9 cellular contexts compared by ENCODE assay signal in the genomic region with DNA sequence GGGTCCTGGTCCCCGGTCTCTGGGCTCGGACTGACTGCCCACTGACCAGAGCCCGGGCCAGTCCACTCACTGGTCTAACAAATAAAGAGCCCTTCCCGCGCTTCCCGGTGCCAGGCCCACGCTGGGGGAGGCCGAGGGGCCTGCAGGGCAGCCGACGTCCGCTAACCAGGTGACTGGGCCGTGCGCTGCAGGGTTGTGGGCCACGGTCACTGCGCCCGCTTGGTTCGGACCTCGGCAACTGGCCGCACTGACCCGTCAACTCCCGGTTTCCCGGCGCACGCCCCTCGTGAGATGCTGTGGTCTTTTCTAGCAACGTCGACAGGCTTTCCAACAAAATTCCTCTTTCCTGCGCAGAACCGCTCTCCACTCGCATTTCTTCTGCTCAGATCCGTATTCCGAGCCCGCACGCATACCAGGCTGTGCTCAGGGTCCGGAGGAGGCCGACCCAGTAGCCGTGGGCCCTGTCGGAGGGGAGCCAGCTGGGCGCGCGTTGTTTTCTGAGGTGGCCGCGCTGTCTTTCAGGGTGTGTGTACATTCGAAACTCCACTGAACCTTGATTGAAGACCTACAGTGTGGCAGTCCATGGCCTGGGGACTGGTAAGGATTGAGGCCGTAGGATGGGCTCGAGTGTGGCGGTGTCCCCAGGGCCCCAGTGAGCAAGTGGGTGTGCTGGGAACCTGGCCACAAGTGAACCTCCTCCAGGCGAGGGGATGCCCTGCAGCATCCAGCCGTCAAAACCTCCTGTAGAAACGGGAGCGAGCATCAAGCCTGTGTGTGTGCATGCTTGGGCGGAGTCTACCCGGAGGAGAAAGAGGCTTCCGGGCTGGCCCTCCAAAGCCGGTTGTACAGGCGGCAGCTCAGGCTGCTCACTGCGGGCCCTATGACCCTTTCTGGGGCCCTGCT. TPM values are rescaled to one million over a fixed set of nuclear protein-coding genes. Genes with fewer than 3 reads are reported as not detected.
A peak's percentile ranks its signal among the peaks of the same experiment; 100 is the strongest.
DNase-seq lines count a peak whose midpoint lies in the region; ATAC-seq and TF ChIP-seq lines count a peak whose summit lies in the region.
"Had no signal": no experiment of that assay in that cellular context is flagged by ENCODE, and none has a peak within 500 bp of the region (broad histone marks: within the 10 kb centered on the region; RNA-seq: fewer than 3 reads in every experiment).

No MANE protein-coding gene starts in this region.

- H3K27ac ChIP-seq in Karpas-422 (ENCODE audit: low read length) (no peak overlapping the region), sigmoid colon (peak overlapping the region; percentile 80 to 93 (median 88))

- H2AFZ ChIP-seq in Karpas-422 (ENCODE audit: low read length), result no peak overlapping the region

- H4K20me1 ChIP-seq in Karpas-422 (ENCODE audit: insufficient read depth, low read depth, low read length), result peaks cover 13% of the 10 kb centered on the region; the same call in 1 of the 2 replicates

- TF ChIP-seq POLR2A in sigmoid colon (IDR thresholded peaks at IDR 0.05), result no peak

- H3K9me3 Mint-ChIP-seq in activated T-helper 2 cell treated with anti-CD3 and anti-CD28 coated beads, Interferon-gamma antibody, Interleukin-2, Interleukin-4, amounts not matched to agents 10 μg/mL and 5 μg/mL and 100 μg/mL, durations not matched to agents 14 hours and 24 hours and 36 hours, result no peaks in the 10 kb centered on the region

- no peak for ATAC-seq in HG03280 (IDR thresholded peaks at IDR 0.05; ENCODE audit: unreplicated experiment)

- 75 to 80% methylated on average over 57 of the region's 57 CpGs for WGBS in sigmoid colon, 2 donors

- H3K4me1 ChIP-seq in Karpas-422 (ENCODE audit: low read length) (peaks cover 46% of the 10 kb centered on the region), sigmoid colon (peaks cover 0 to 67% (median 54%) of the 10 kb centered on the region in 4 donors)

- peak overlapping the region; percentile 65 for H3K27ac Mint-ChIP-seq in activated T-helper 2 cell treated with anti-CD3 and anti-CD28 coated beads, Interferon-gamma antibody, Interleukin-2, Interleukin-4, amounts not matched to agents 10 μg/mL and 5 μg/mL and 100 μg/mL, durations not matched to agents 14 hours and 24 hours and 36 hours

- H3K4me3 Mint-ChIP-seq in activated T-helper 2 cell treated with anti-CD3 and anti-CD28 coated beads, Interferon-gamma antibody, Interleukin-2, Interleukin-4, amounts not matched to agents 10 μg/mL and 5 μg/mL and 100 μg/mL, durations not matched to agents 14 hours and 24 hours and 36 hours (ENCODE audit: low read depth), result peak overlapping the region; percentile 83

- peak overlapping the region; percentile 65 for H3K4me2 ChIP-seq in Karpas-422 (ENCODE audit: low read depth, low read length, poor library complexity, severe bottlenecking)

- H3K9me3 ChIP-seq in Karpas-422 (ENCODE audit: low read length) (no peaks in the 10 kb centered on the region), sigmoid colon (no peaks in the 10 kb centered on the region)

- H3K27me3 Mint-ChIP-seq in activated T-helper 2 cell treated with anti-CD3 and anti-CD28 coated beads, Interferon-gamma antibody, Interleukin-2, Interleukin-4, amounts not matched to agents 10 μg/mL and 5 μg/mL and 100 μg/mL, durations not matched to agents 14 hours and 24 hours and 36 hours (ENCODE audit: low read depth), result no peaks in the 10 kb centered on the region

- H3K4me3 ChIP-seq in Karpas-422 (ENCODE audit: low read length) (peak overlapping the region; percentile 73), sigmoid colon (peak overlapping the region; percentile 63 to 72 (median 64))

- peaks cover 63% of the 10 kb centered on the region for H3K79me2 ChIP-seq in Karpas-422 (ENCODE audit: low read length)

- H3K9ac ChIP-seq in Karpas-422 (ENCODE audit: low read length), result peak overlapping the region; percentile 77

- peaks cover 29% of the 10 kb centered on the region for H3K36me3 Mint-ChIP-seq in activated T-helper 2 cell treated with anti-CD3 and anti-CD28 coated beads, Interferon-gamma antibody, Interleukin-2, Interleukin-4, amounts not matched to agents 10 μg/mL and 5 μg/mL and 100 μg/mL, durations not matched to agents 14 hours and 24 hours and 36 hours (ENCODE audit: low read depth)

- H3K27me3 ChIP-seq in Karpas-422 (ENCODE audit: low read length), result no peaks in the 10 kb centered on the region
- H3K27me3 ChIP-seq in sigmoid colon, result no peaks in the 10 kb centered on the region

- no peak for TF ChIP-seq EP300 in sigmoid colon (IDR thresholded peaks at IDR 0.05)

- H3K4me1 Mint-ChIP-seq in activated T-helper 2 cell treated with anti-CD3 and anti-CD28 coated beads, Interferon-gamma antibody, Interleukin-2, Interleukin-4, amounts not matched to agents 10 μg/mL and 5 μg/mL and 100 μg/mL, durations not matched to agents 14 hours and 24 hours and 36 hours (ENCODE audit: low read depth), result peaks cover 33% of the 10 kb centered on the region

- DNase-seq in COR-L47 (lab: John Stamatoyannopoulos, UW), result peak; percentile 34
- DNase-seq in Karpas-422, result no peak
- no peak for DNase-seq in activated T-helper 2 cell treated with anti-CD3 and anti-CD28 coated beads, Interferon-gamma antibody, Interleukin-2, Interleukin-4, amounts not matched to agents 10 μg/mL and 5 μg/mL and 100 μg/mL, durations not matched to agents 14 hours and 24 hours and 36 hours (ENCODE audit: low spot score)
- DNase-seq in cardiac septum (ENCODE audit: low spot score), result peak; percentile 77
- DNase-seq in sigmoid colon, result peak; percentile 78
- DNase-seq in cortex of kidney (lab: John Stamatoyannopoulos, UW), result no peak
- DNase-seq in NCI-H146 (lab: John Stamatoyannopoulos, UW), result no peak

- intact Hi-C loops in activated T-helper 2 cell treated with anti-CD3 and anti-CD28 coated beads, Interferon-gamma antibody, Interleukin-2, Interleukin-4, amounts not matched to agents 10 μg/mL and 5 μg/mL and 100 μg/mL, durations not matched to agents 14 hours and 24 hours and 36 hours (cut with micrococcal nuclease), result loop anchor here (5.0 to 10.0 kb wide), 3 partner anchors 153 to 480 kb away; a partner anchor contains a TSS
- intact Hi-C loops in cardiac septum (cut with DNase I) (loop anchor here (5.0 to 10.0 kb wide), 2 partner anchors 62 to 630 kb away; a partner anchor contains a TSS), sigmoid colon (cut with DNase I) (loop anchor here (5.0 kb wide), 3 partner anchors 62 to 173 kb away; a partner anchor contains a TSS)

- H3K9me2 ChIP-seq in Karpas-422 (replicated peaks; ENCODE audit: insufficient read depth, low read length), result no peaks in the 10 kb centered on the region

- TF ChIP-seq CTCF in sigmoid colon (IDR thresholded peaks at IDR 0.05), result no peak

- H3K36me3 ChIP-seq in Karpas-422 (ENCODE audit: insufficient read depth, low read length), result no peaks in the 10 kb centered on the region
- H3K36me3 ChIP-seq in sigmoid colon, result no peaks in the 10 kb centered on the region

RNA-seq across cellular contexts. Expression of a gene that starts 0.9 kb away (rescaled TPM):
- total RNA-seq in Karpas-422 (2014; rRNA removed; shearing (Covaris generic); ENCODE audit: low replicate concordance), result 46.5 and 47.8 TPM in 2 replicates
- total RNA-seq in activated T-helper 2 cell treated with anti-CD3 and anti-CD28 coated beads, Interferon-gamma antibody, Interleukin-2, Interleukin-4, amounts not matched to agents 10 μg/mL and 5 μg/mL and 100 μg/mL, durations not matched to agents 14 hours and 24 hours and 36 hours, result 77.9 and 88.4 TPM in 2 replicates
- total RNA-seq in cardiac septum (58.2 TPM), sigmoid colon (10 to 100 TPM; 13.8 to 23.7 (median 17.3) TPM)
- polyA plus RNA-seq in sigmoid colon, result 10 to 100 TPM in 2 of 3 donors, 1 to 10 TPM in 1; 9.0 to 32.8 (median 12.9) TPM

RNA-seq across cellular contexts. Expression of a gene that starts 1.9 kb away (rescaled TPM):
- 23.4 and 29.7 TPM in 2 replicates for total RNA-seq in Karpas-422 (2014; rRNA removed; shearing (Covaris generic); ENCODE audit: low replicate concordance)
- 12.5 and 16.4 TPM in 2 replicates for total RNA-seq in activated T-helper 2 cell treated with anti-CD3 and anti-CD28 coated beads, Interferon-gamma antibody, Interleukin-2, Interleukin-4, amounts not matched to agents 10 μg/mL and 5 μg/mL and 100 μg/mL, durations not matched to agents 14 hours and 24 hours and 36 hours
- total RNA-seq in cardiac septum, result 52.9 TPM
- 1 to 10 TPM in 3 of 4 donors, under 1 TPM in 1; 0.54 to 2.9 (median 1.9) TPM for total RNA-seq in sigmoid colon
- 10 to 100 TPM in 2 of 3 donors, 1 to 10 TPM in 1; 7.8 to 15.6 (median 11.8) TPM for polyA plus RNA-seq in sigmoid colon

RNA-seq across cellular contexts. Expression of a gene that starts 39.4 kb away (rescaled TPM):
- not detected in 2 replicates for total RNA-seq in Karpas-422 (2014; rRNA removed; shearing (Covaris generic); ENCODE audit: low replicate concordance)
- 0.07 TPM in 1 of 2 replicates, not detected in the other for total RNA-seq in activated T-helper 2 cell treated with anti-CD3 and anti-CD28 coated beads, Interferon-gamma antibody, Interleukin-2, Interleukin-4, amounts not matched to agents 10 μg/mL and 5 μg/mL and 100 μg/mL, durations not matched to agents 14 hours and 24 hours and 36 hours
- total RNA-seq in cardiac septum (52.2 TPM), sigmoid colon (100 to 1,000 TPM in 3 of 4 donors, 10 to 100 TPM in 1; 92.0 to 138 (median 120) TPM)
- 10 to 100 TPM; 18.0 to 63.0 (median 58.5) TPM for polyA plus RNA-seq in sigmoid colon
- total RNA-seq: NCI-H460 had no signal

Comparison
In these comparisons a context has a peak if more than half of its experiments do, and no peak if none do; other contexts are left out.
1. DNase-seq: peak in COR-L47 (single experiment), cardiac septum (single experiment) and sigmoid colon (single experiment); none in Karpas-422 (single experiment), activated T-helper 2 cell treated with anti-CD3 and anti-CD28 coated beads, Interferon-gamma antibody, Interleukin-2, Interleukin-4, amounts not matched to agents 10 μg/mL and 5 μg/mL and 100 μg/mL, durations not matched to agents 14 hours and 24 hours and 36 hours (single experiment), cortex of kidney (single experiment) and NCI-H146 (single experiment).
2. RNA of a gene that starts 39.4 kb away (total RNA-seq): 92.0 to 138 TPM in sigmoid colon and 52.2 TPM in cardiac septum (single experiment); 0.07 TPM in activated T-helper 2 cell treated with anti-CD3 and anti-CD28 coated beads, Interferon-gamma antibody, Interleukin-2, Interleukin-4, amounts not matched to agents 10 μg/mL and 5 μg/mL and 100 μg/mL, durations not matched to agents 14 hours and 24 hours and 36 hours and not detected in Karpas-422; every median in the first group is over 10 times any median in the second.